19 cellular contexts compared by ENCODE assay signal in genomic region chr11:88370782-88371181, GRCh38. TPM values are rescaled to one million over a fixed set of nuclear protein-coding genes. Genes with fewer than 3 reads are reported as not detected.
DNase-seq lines count a peak whose midpoint lies in the region; ATAC-seq and TF ChIP-seq lines count a peak whose summit lies in the region.
"Had no signal": no experiment of that assay in that cellular context is flagged by ENCODE, and none has a peak within 500 bp of the region (broad histone marks: within the 10 kb centered on the region; RNA-seq: fewer than 3 reads in every experiment).

No MANE protein-coding gene starts in this region.

- H3K4me2 ChIP-seq in Loucy (ENCODE audit: low read depth, low read length, poor library complexity, severe bottlenecking) (peak overlapping the region; percentile 7), smooth muscle cell (no peak overlapping the region)
- H3K4me2 ChIP-seq: BLaER1 had no signal

- H3F3A ChIP-seq in Loucy (ENCODE audit: low read depth) (no peaks in the 10 kb centered on the region), smooth muscle cell (ENCODE audit: low read depth) (no peaks in the 10 kb centered on the region)

- H3K27ac ChIP-seq in smooth muscle cell (ENCODE audit: low read depth), result no peak overlapping the region
- H3K27ac ChIP-seq: 22Rv1, BLaER1, GM23248 had no signal

- H3K27ac Mint-ChIP-seq in activated CD4-positive, alpha-beta T cell treated with anti-CD3 and anti-CD28 coated beads, Interleukin-2, amount 10 ng/mL, durations not matched to agents 7 days and 5 days, result peak overlapping the region; percentile 16
- no peak overlapping the region for H3K27ac Mint-ChIP-seq in activated naive CD4-positive, alpha-beta T cell treated with anti-CD3 and anti-CD28 coated beads, Interleukin-2, amount 50 U/mL, for 24 hours
- H3K27ac Mint-ChIP-seq: CD4-positive, alpha-beta memory T cell had no signal

- CTCF ChIA-PET in activated CD4-positive, alpha-beta T cell treated with anti-CD3 and anti-CD28 coated beads, Interleukin-2, amount 10 ng/mL, durations not matched to agents 7 days and 5 days (lab: Charles Lee), result interaction anchor here (0.6 kb wide), 1 partner anchor 10 kb away, joined by 5 read pairs; no protein-coding TSS in a partner anchor

- H2AFZ ChIP-seq in Loucy (ENCODE audit: low read length) (no peak overlapping the region), smooth muscle cell (ENCODE audit: low read depth) (peak overlapping the region; percentile 27)
- H2AFZ ChIP-seq: GM23248 had no signal

- peaks cover 38% of the 10 kb centered on the region for H3K4me1 Mint-ChIP-seq in activated CD4-positive, alpha-beta T cell treated with anti-CD3 and anti-CD28 coated beads, Interleukin-2, amount 10 ng/mL, durations not matched to agents 7 days and 5 days
- H3K4me1 Mint-ChIP-seq in activated naive CD4-positive, alpha-beta T cell treated with anti-CD3 and anti-CD28 coated beads, Interleukin-2, amount 50 U/mL, for 24 hours, result peaks cover 33% of the 10 kb centered on the region
- H3K4me1 Mint-ChIP-seq: CD14-positive monocyte had no signal

- H3K9me2 ChIP-seq in Loucy (replicated peaks; ENCODE audit: low read depth, low read length), result no peaks in the 10 kb centered on the region

- no peak for DNase-seq in activated CD4-positive, alpha-beta T cell treated with anti-CD3 and anti-CD28 coated beads, Interleukin-2, amount 10 ng/mL, durations not matched to agents 7 days and 5 days
- no peak for DNase-seq in activated CD4-positive, alpha-beta T cell treated with anti-CD3 and anti-CD28 coated beads, Interleukin-2, amount 50 U/mL, for 48 hours
- DNase-seq in activated naive CD4-positive, alpha-beta T cell treated with Interleukin-2 at 50 U/mL for 16 hours, result no peak
- no peak for DNase-seq in smooth muscle cell (lab: John Stamatoyannopoulos, UW; ENCODE audit: unreplicated experiment)
- no peak for DNase-seq in NOMO-1 treated with dmso at 0.1 percent for 144 hours (lab: John Stamatoyannopoulos, UW; ENCODE audit: unreplicated experiment)
- DNase-seq: CD4-positive, alpha-beta memory T cell; DMS153; DMS79; GDM1; GM23248; HCEC 1CT; IMR-90 had no signal

- no peaks in the 10 kb centered on the region for H3K27me3 Mint-ChIP-seq in activated CD4-positive, alpha-beta T cell treated with anti-CD3 and anti-CD28 coated beads, Interleukin-2, amount 10 ng/mL, durations not matched to agents 7 days and 5 days
- no peaks in the 10 kb centered on the region for H3K27me3 Mint-ChIP-seq in activated naive CD4-positive, alpha-beta T cell treated with anti-CD3 and anti-CD28 coated beads, Interleukin-2, amount 50 U/mL, for 24 hours
- H3K27me3 Mint-ChIP-seq: CD4-positive, alpha-beta memory T cell had no signal

- H3K9me3 ChIP-seq in Loucy (ENCODE audit: insufficient read depth, low read depth, low read length), result no peaks in the 10 kb centered on the region
- no peaks in the 10 kb centered on the region for H3K9me3 ChIP-seq in smooth muscle cell (replicated peaks; ENCODE audit: low read depth)
- H3K9me3 ChIP-seq: BLaER1 had no signal

- 71% methylated on average over 2 of the region's 2 CpGs for WGBS in smooth muscle cell (ENCODE audit: low lambda C conversion rate)

- peaks cover 23% of the 10 kb centered on the region for H3K4me1 ChIP-seq in Loucy (ENCODE audit: insufficient read depth, low read length, poor library complexity, severe bottlenecking)
- no peaks in the 10 kb centered on the region for H3K4me1 ChIP-seq in smooth muscle cell (ENCODE audit: low read depth)
- H3K4me1 ChIP-seq: BLaER1 had no signal

- H3K9ac ChIP-seq in Loucy (ENCODE audit: low read depth, low read length, poor library complexity, severe bottlenecking) (no peak overlapping the region), smooth muscle cell (ENCODE audit: low read depth) (no peak overlapping the region)
- H3K9ac ChIP-seq: BLaER1, GM23248 had no signal

- peaks cover 17% of the 10 kb centered on the region for H3K9me3 Mint-ChIP-seq in activated CD4-positive, alpha-beta T cell treated with anti-CD3 and anti-CD28 coated beads, Interleukin-2, amount 10 ng/mL, durations not matched to agents 7 days and 5 days
- H3K9me3 Mint-ChIP-seq in activated naive CD4-positive, alpha-beta T cell treated with anti-CD3 and anti-CD28 coated beads, Interleukin-2, amount 50 U/mL, for 24 hours, result no peaks in the 10 kb centered on the region
- H3K9me3 Mint-ChIP-seq: CD14-positive monocyte; CD4-positive, alpha-beta memory T cell had no signal

- no peak for ATAC-seq in HG03139 (IDR thresholded peaks at IDR 0.05; ENCODE audit: unreplicated experiment)
- ATAC-seq: K562 had no signal

- H3K79me2 ChIP-seq in Loucy (ENCODE audit: insufficient read depth, low read length), result no peaks in the 10 kb centered on the region
- H3K79me2 ChIP-seq in smooth muscle cell (ENCODE audit: low read depth), result no peaks in the 10 kb centered on the region

- H3K27me3 ChIP-seq in Loucy (ENCODE audit: insufficient read depth, low read length, poor library complexity, severe bottlenecking) (no peaks in the 10 kb centered on the region), smooth muscle cell (ENCODE audit: low read depth) (no peaks in the 10 kb centered on the region)
- H3K27me3 ChIP-seq: BLaER1 had no signal

- H4K20me1 ChIP-seq in Loucy (ENCODE audit: insufficient read depth, low read length, poor library complexity, severe bottlenecking) (no peaks in the 10 kb centered on the region), smooth muscle cell (ENCODE audit: low read depth) (no peaks in the 10 kb centered on the region)
- H4K20me1 ChIP-seq: BLaER1 had no signal

- no peak for TF ChIP-seq CTCF in Loucy (conservative IDR thresholded peaks at IDR 0.05; ENCODE audit: low read length)
- no peak for TF ChIP-seq CTCF in smooth muscle cell (IDR thresholded peaks at IDR 0.05; ENCODE audit: borderline replicate concordance, insufficient read depth, poor library complexity, severe bottlenecking)

- peaks cover 31% of the 10 kb centered on the region for H3K36me3 Mint-ChIP-seq in activated CD4-positive, alpha-beta T cell treated with anti-CD3 and anti-CD28 coated beads, Interleukin-2, amount 10 ng/mL, durations not matched to agents 7 days and 5 days (ENCODE audit: low read depth)
- H3K36me3 Mint-ChIP-seq in activated naive CD4-positive, alpha-beta T cell treated with anti-CD3 and anti-CD28 coated beads, Interleukin-2, amount 50 U/mL, for 24 hours, result peaks cover 3% of the 10 kb centered on the region
- H3K36me3 Mint-ChIP-seq: CD14-positive monocyte had no signal

- H3K36me3 ChIP-seq in Loucy (ENCODE audit: insufficient read depth, low read length) (no peaks in the 10 kb centered on the region), smooth muscle cell (ENCODE audit: low read depth) (no peaks in the 10 kb centered on the region)
- H3K36me3 ChIP-seq: BLaER1 had no signal

- no peak overlapping the region for H3K4me3 Mint-ChIP-seq in activated CD4-positive, alpha-beta T cell treated with anti-CD3 and anti-CD28 coated beads, Interleukin-2, amount 10 ng/mL, durations not matched to agents 7 days and 5 days
- peak overlapping the region; percentile 42 for H3K4me3 Mint-ChIP-seq in activated naive CD4-positive, alpha-beta T cell treated with anti-CD3 and anti-CD28 coated beads, Interleukin-2, amount 50 U/mL, for 24 hours
- H3K4me3 Mint-ChIP-seq: CD14-positive monocyte; CD4-positive, alpha-beta memory T cell had no signal

- no peak overlapping the region for H3K4me3 ChIP-seq in Loucy (ENCODE audit: low read length, poor library complexity, severe bottlenecking)
- H3K4me3 ChIP-seq in smooth muscle cell, result no peak overlapping the region
- H3K4me3 ChIP-seq: BLaER1, GM23248, K562 had no signal

- POLR2A ChIA-PET in activated CD4-positive, alpha-beta T cell treated with anti-CD3 and anti-CD28 coated beads, Interleukin-2, amount 10 ng/mL, durations not matched to agents 7 days and 5 days (lab: Charles Lee), result no interaction called here

RNA-seq across cellular contexts. Expression of gene CTSC, which starts 33.2 kb away (rescaled TPM):
- total RNA-seq in activated CD4-positive, alpha-beta T cell treated with anti-CD3 and anti-CD28 coated beads, Interleukin-2, amount 10 ng/mL, durations not matched to agents 7 days and 5 days, result 100 to 1,000 TPM; 230 to 272 TPM
- total RNA-seq in smooth muscle cell, result 79.0 and 91.8 TPM in 2 replicates
- polyA plus RNA-seq in smooth muscle cell, result 74.3 and 81.1 TPM in 2 replicates
